In the genomic region with DNA sequence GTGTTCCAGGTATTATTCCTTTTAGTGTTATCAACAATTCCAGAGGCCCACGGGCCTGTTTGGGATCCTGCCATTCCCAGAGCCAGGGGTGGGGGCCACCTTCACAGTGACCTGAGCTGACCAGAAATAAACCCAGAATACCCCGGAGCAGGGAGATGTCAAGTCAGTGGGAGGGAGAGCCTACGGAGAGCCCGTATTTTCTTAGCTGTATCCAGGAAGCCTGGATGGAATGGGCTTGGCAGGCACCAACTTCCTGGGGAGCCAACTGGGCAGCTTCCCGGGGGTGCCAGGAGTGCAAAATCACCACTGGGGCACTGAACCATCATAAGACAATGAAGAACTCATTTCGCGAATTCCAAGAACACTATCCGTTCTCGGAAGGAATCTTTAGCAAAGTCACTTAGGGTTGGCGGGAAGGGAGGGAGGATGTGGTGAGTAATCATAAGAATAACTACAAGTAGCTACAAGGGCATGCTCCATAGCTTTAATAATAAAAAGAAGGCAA, we compare ENCODE assay signal across 16 cellular contexts. TPM values are rescaled to one million over a fixed set of nuclear protein-coding genes. Genes with fewer than 3 reads are reported as not detected.
A peak's percentile ranks its signal among the peaks of the same experiment; 100 is the strongest.
DNase-seq lines count a peak whose midpoint lies in the region; ATAC-seq, FAIRE-seq and TF ChIP-seq lines count a peak whose summit lies in the region.
"Had no signal": no experiment of that assay in that cellular context is flagged by ENCODE, and none has a peak within 500 bp of the region (broad histone marks: within the 10 kb centered on the region; RNA-seq: fewer than 3 reads in every experiment).

No MANE protein-coding gene starts in this region.

- CTCF ChIA-PET in WTC11 (lab: Charles Lee): no interaction called here

- H3K9me3 Mint-ChIP-seq in chondrocyte (ENCODE audit: low read depth) (peaks cover 20% of the 10 kb centered on the region), WTC11 (peaks cover 19% of the 10 kb centered on the region)

- H3K4me3 Mint-ChIP-seq in chondrocyte (ENCODE audit: unreplicated experiment): no peak overlapping the region
- no peak overlapping the region for H3K4me3 Mint-ChIP-seq in WTC11
- H3K4me3 Mint-ChIP-seq: activated naive CD8-positive, alpha-beta T cell; GM23338; immature natural killer cell; stimulated activated naive CD8-positive, alpha-beta T cell treated with anti-CD3 and anti-CD28 coated beads, Interleukin-15, amount 100 ng/mL, for 72 hours had no signal

- H3K27ac Mint-ChIP-seq in chondrocyte (ENCODE audit: unreplicated experiment): peak overlapping the region; percentile 32
- H3K27ac Mint-ChIP-seq in WTC11: no peak overlapping the region
- H3K27ac Mint-ChIP-seq: activated naive CD8-positive, alpha-beta T cell; GM23338; immature natural killer cell; stimulated activated naive CD8-positive, alpha-beta T cell treated with anti-CD3 and anti-CD28 coated beads, Interleukin-15, amount 100 ng/mL, for 72 hours had no signal

- H3K4me1 Mint-ChIP-seq in chondrocyte (ENCODE audit: low read depth): peaks cover 18% of the 10 kb centered on the region
- H3K4me1 Mint-ChIP-seq in WTC11: no peaks in the 10 kb centered on the region
- H3K4me1 Mint-ChIP-seq: GM23338; immature natural killer cell; stimulated activated naive CD8-positive, alpha-beta T cell treated with anti-CD3 and anti-CD28 coated beads, Interleukin-15, amount 100 ng/mL, for 72 hours had no signal

- no peaks in the 10 kb centered on the region for H3K27me3 Mint-ChIP-seq in chondrocyte (ENCODE audit: low read depth)
- no peaks in the 10 kb centered on the region; the same call in 1 of the 2 replicates for H3K27me3 Mint-ChIP-seq in WTC11 (ENCODE audit: low read depth)

- DNase-seq in EH (ENCODE audit: low read depth): peak; percentile 28
- no peak for DNase-seq in chondrocyte (ENCODE audit: low spot score)
- peak; percentile 38 for DNase-seq in islet precursor cell
- DNase-seq in sciatic nerve (ENCODE audit: low spot score): no peak
- no peak for DNase-seq in COLO668 (lab: John Stamatoyannopoulos, UW; ENCODE audit: unreplicated experiment)
- DNase-seq in GM19239 (ENCODE audit: insufficient read length, low spot score): no peak
- DNase-seq in WTC11 (ENCODE audit: low spot score): no peak
- no peak for DNase-seq in NCI-H446 (lab: John Stamatoyannopoulos, UW)
- DNase-seq: Calu3; foreskin fibroblast; immature natural killer cell; NCI-H1048; NCI-H2227 treated with DMSO at 0.1 percent for 48 hours; stimulated activated naive CD8-positive, alpha-beta T cell treated with anti-CD3 and anti-CD28 coated beads, Interleukin-15, amount 100 ng/mL, for 72 hours had no signal

- ATAC-seq in sciatic nerve (peak; percentile 60), WTC11 (no peak)
- ATAC-seq: GM23338; stimulated activated naive CD8-positive, alpha-beta T cell treated with anti-CD3 and anti-CD28 coated beads, Interleukin-15, amount 100 ng/mL, for 72 hours had no signal

- FAIRE-seq in GM19239 (lab: Jason Lieb, UNC): no peak

- H3K36me3 Mint-ChIP-seq in chondrocyte (ENCODE audit: low read depth): peaks cover 7% of the 10 kb centered on the region
- peaks cover 12% of the 10 kb centered on the region for H3K36me3 Mint-ChIP-seq in WTC11
- H3K36me3 Mint-ChIP-seq: activated naive CD8-positive, alpha-beta T cell; immature natural killer cell had no signal

- intact Hi-C loops in sciatic nerve (cut with DNase I): no loop called here

- TF ChIP-seq CTCF in chondrocyte (IDR thresholded peaks at IDR 0.05) (no peak), WTC11 (IDR thresholded peaks at IDR 0.05) (no peak)

- POLR2A ChIA-PET in WTC11 (lab: Charles Lee): no interaction called here

TF ChIP-seq in WTC11, 78 proteins besides CTCF, POLR2A, EP300 and RAD21:
- TF ChIP-seq, protein P1, sequence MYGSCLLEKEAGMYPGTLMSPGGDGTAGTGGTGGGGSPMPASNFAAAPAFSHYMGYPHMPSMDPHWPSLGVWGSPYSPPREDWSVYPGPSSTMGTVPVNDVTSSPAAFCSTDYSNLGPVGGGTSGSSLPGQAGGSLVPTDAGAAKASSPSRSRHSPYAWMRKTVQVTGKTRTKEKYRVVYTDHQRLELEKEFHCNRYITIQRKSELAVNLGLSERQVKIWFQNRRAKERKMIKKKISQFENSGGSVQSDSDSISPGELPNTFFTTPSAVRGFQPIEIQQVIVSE (CRISPR knock-in tag; IDR thresholded peaks at IDR 0.05; ENCODE audit: borderline replicate concordance): no peak
- TF ChIP-seq EMX1 (CRISPR knock-in tag; IDR thresholded peaks at IDR 0.05): no peak
- no peak for TF ChIP-seq TEAD1 (CRISPR knock-in tag; IDR thresholded peaks at IDR 0.05)
- TF ChIP-seq, protein P2, sequence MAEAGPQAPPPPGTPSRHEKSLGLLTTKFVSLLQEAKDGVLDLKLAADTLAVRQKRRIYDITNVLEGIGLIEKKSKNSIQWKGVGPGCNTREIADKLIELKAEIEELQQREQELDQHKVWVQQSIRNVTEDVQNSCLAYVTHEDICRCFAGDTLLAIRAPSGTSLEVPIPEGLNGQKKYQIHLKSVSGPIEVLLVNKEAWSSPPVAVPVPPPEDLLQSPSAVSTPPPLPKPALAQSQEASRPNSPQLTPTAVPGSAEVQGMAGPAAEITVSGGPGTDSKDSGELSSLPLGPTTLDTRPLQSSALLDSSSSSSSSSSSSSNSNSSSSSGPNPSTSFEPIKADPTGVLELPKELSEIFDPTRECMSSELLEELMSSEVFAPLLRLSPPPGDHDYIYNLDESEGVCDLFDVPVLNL (CRISPR knock-in tag; IDR thresholded peaks at IDR 0.05; ENCODE audit: borderline replicate concordance, low read depth): no peak
- TF ChIP-seq GRHL2 (CRISPR knock-in tag; IDR thresholded peaks at IDR 0.05; ENCODE audit: insufficient replicate concordance, severe bottlenecking): no peak
- TF ChIP-seq FOXP1 (CRISPR knock-in tag; IDR thresholded peaks at IDR 0.05; ENCODE audit: borderline replicate concordance): no peak
- TF ChIP-seq NR1H2 (CRISPR knock-in tag; IDR thresholded peaks at IDR 0.05): no peak
- no peak for TF ChIP-seq JAZF1 (CRISPR knock-in tag; IDR thresholded peaks at IDR 0.05)
- no peak for TF ChIP-seq CREM (CRISPR knock-in tag; IDR thresholded peaks at IDR 0.05)
- no peak for TF ChIP-seq PRRX2 (CRISPR knock-in tag; IDR thresholded peaks at IDR 0.05)
- TF ChIP-seq TP53 (CRISPR knock-in tag; IDR thresholded peaks at IDR 0.05): no peak
- TF ChIP-seq NR2C2 (CRISPR knock-in tag; IDR thresholded peaks at IDR 0.05): no peak

RNA-seq across cellular contexts. Expression of a gene that starts 13.2 kb away (rescaled TPM):
- 32.0 to 32.2 TPM (median 32.2 TPM) in 3 replicates for total RNA-seq in chondrocyte
- total RNA-seq in sciatic nerve: 72.0 TPM
- 27.7 to 30.8 TPM (median 30.0 TPM) in 3 replicates for total RNA-seq in WTC11 (2021)

Comparison
In these comparisons a context has a peak if more than half of its experiments do, and no peak if none do; other contexts are left out.
1. DNase-seq: peak in EH (single experiment) and islet precursor cell (single experiment); none in chondrocyte (single experiment), sciatic nerve (single experiment), COLO668 (single experiment), GM19239 (single experiment), WTC11 (single experiment) and NCI-H446 (0 of 2).